ENCODE assay signal across 16 cellular contexts in genomic region chr5:169296456-169297220, GRCh38. TPM values are rescaled to one million over a fixed set of nuclear protein-coding genes. Genes with fewer than 3 reads are reported as not detected.
DNase-seq lines count a peak whose midpoint lies in the region; ATAC-seq, FAIRE-seq and TF ChIP-seq lines count a peak whose summit lies in the region.
"Had no signal": no experiment of that assay in that cellular context is flagged by ENCODE, and none has a peak within 500 bp of the region (broad histone marks: within the 10 kb centered on the region; RNA-seq: fewer than 3 reads in every experiment).

No MANE protein-coding gene starts in this region.

- H3K4me1 Mint-ChIP-seq in nephron progenitor cell = peaks cover 56% of the 10 kb centered on the region
- H3K4me1 Mint-ChIP-seq: natural killer cell had no signal

- no peak for FAIRE-seq in A549 (lab: Jason Lieb, UNC)

- H3K27me3 Mint-ChIP-seq in nephron progenitor cell (ENCODE audit: low read depth, poor library complexity) = peaks cover 18% of the 10 kb centered on the region

- no peak overlapping the region for H3K9ac ChIP-seq in colonic mucosa (ENCODE audit: low read depth in 2 of 2, low read length in 2 of 2)

- peak in 1 of 2 experiments; percentile 29 for DNase-seq in A549 (ENCODE audit: low read depth in 1 of 2, low spot score in 1 of 2)
- DNase-seq in colonic mucosa = peak; percentile 35
- DNase-seq in nephron progenitor cell = no peak
- no peak for DNase-seq in activated CD4-positive, alpha-beta T cell treated with anti-CD3 and anti-CD28 coated beads for 48 hours
- no peak for DNase-seq in LoVo (ENCODE audit: low spot score)
- DNase-seq in iPS-NIHi7 (ENCODE audit: extremely low spot score) = no peak
- DNase-seq: activated naive CD4-positive, alpha-beta T cell treated with anti-CD3 and anti-CD28 coated beads for 36 hours; BE2C; GDM1; H7; KBM-7; natural killer cell; NCI-H524 had no signal

- TF ChIP-seq CTCF in A549 (IDR thresholded peaks at IDR 0.05) = no peak
- no peak for TF ChIP-seq CTCF in HEK293 (tag by site-specific recombination; IDR thresholded peaks at IDR 0.05)
- TF ChIP-seq CTCF in colonic mucosa (IDR thresholded peaks at IDR 0.05) = no peak
- no peak for TF ChIP-seq CTCF in nephron progenitor cell (IDR thresholded peaks at IDR 0.05)

- no peaks in the 10 kb centered on the region for H3K36me3 Mint-ChIP-seq in nephron progenitor cell (ENCODE audit: low read depth)
- H3K36me3 Mint-ChIP-seq: natural killer cell had no signal

- intact Hi-C loops in colonic mucosa (cut with DNase I) = no loop called here

- H3K36me3 ChIP-seq in HEK293 (ENCODE audit: control insufficient read depth in 2 of 2, insufficient read depth in 1 of 2, low read length in 2 of 2) = no peaks in the 10 kb centered on the region
- no peaks in the 10 kb centered on the region for H3K36me3 ChIP-seq in colonic mucosa
- H3K36me3 ChIP-seq: BE2C, SJCRH30 had no signal

- TF ChIP-seq EP300 in A549 (IDR thresholded peaks at IDR 0.05) = no peak

- peak overlapping the region; percentile 88 for H3K4me2 ChIP-seq in A549

- no peak for TF ChIP-seq POLR2A in A549 (IDR thresholded peaks at IDR 0.05; ENCODE audit: low read length)

- peak overlapping the region; percentile 39 for H3K27ac Mint-ChIP-seq in nephron progenitor cell
- H3K27ac Mint-ChIP-seq: activated naive CD4-positive, alpha-beta T cell treated with anti-CD3 and anti-CD28 coated beads for 36 hours; natural killer cell had no signal

- H3K9me3 ChIP-seq in A549 (no peaks in the 10 kb centered on the region), HEK293 (ENCODE audit: control insufficient read depth, insufficient read depth, low read depth, low read length) (no peaks in the 10 kb centered on the region), colonic mucosa (no peaks in the 10 kb centered on the region)
- H3K9me3 ChIP-seq: BE2C, SJCRH30 had no signal

- H3K4me3 ChIP-seq in A549 (no peak overlapping the region), HEK293 (ENCODE audit: low read depth, low read length) (no peak overlapping the region), colonic mucosa (no peak overlapping the region)
- H3K4me3 ChIP-seq: SJCRH30 had no signal

- peak overlapping the region in 1 of 2 experiments; percentile 52; a peak in 3 of 6 replicates for H3K27ac ChIP-seq in A549
- no peak overlapping the region for H3K27ac ChIP-seq in HEK293 (ENCODE audit: extremely low read depth, low read depth, low read length)
- no peak overlapping the region for H3K27ac ChIP-seq in colonic mucosa
- H3K27ac ChIP-seq: SJCRH30 had no signal

- 35% methylated on average over 13 of the region's 13 CpGs for WGBS in A549 (ENCODE audit: missing lambda C conversion rate)

- peaks cover 15% of the 10 kb centered on the region for H3K27me3 ChIP-seq in colonic mucosa
- H3K27me3 ChIP-seq: BE2C had no signal

- H3K9me3 Mint-ChIP-seq in nephron progenitor cell = no peaks in the 10 kb centered on the region
- H3K9me3 Mint-ChIP-seq: activated naive CD4-positive, alpha-beta T cell treated with anti-CD3 and anti-CD28 coated beads for 36 hours; natural killer cell had no signal

- H3K4me1 ChIP-seq in A549 (peaks cover 49% of the 10 kb centered on the region), HEK293 (ENCODE audit: control insufficient read depth, insufficient read depth, low read length) (peaks cover 9% of the 10 kb centered on the region; the same call in 1 of the 2 replicates), colonic mucosa (no peaks in the 10 kb centered on the region)
- H3K4me1 ChIP-seq: SJCRH30 had no signal

- ATAC-seq in A549 = no peak
- ATAC-seq in GM18502 (IDR thresholded peaks at IDR 0.05; ENCODE audit: poor library complexity, unreplicated experiment) = no peak
- ATAC-seq: natural killer cell had no signal

- CTCF ChIA-PET in A549 (lab: Yijun Ruan, JAX) (interaction anchor here (1.1 to 1.2 kb wide), 2 partner anchors 252 to 310 kb away, joined by 3 to 5 read pairs; no protein-coding TSS in a partner anchor), HEK293 (lab: Yijun Ruan, JAX) (no interaction called here)

- peak overlapping the region; percentile 20 for H3K4me3 Mint-ChIP-seq in nephron progenitor cell
- H3K4me3 Mint-ChIP-seq: activated naive CD4-positive, alpha-beta T cell treated with anti-CD3 and anti-CD28 coated beads for 36 hours; natural killer cell had no signal

- TF ChIP-seq RAD21 in A549 (conservative IDR thresholded peaks at IDR 0.05 in 1 of 2, IDR thresholded peaks at IDR 0.05 in 1 of 2) = no peak

- POLR2A ChIA-PET in A549 (lab: Yijun Ruan, JAX) = no interaction called here
- POLR2A ChIA-PET in HEK293 (lab: Yijun Ruan, JAX) = no interaction called here

TF ChIP-seq in A549, 52 proteins besides CTCF, POLR2A, EP300 and RAD21:
- TF ChIP-seq RFX5 (IDR thresholded peaks at IDR 0.05) (no peak), RARB (CRISPR knock-in tag; IDR thresholded peaks at IDR 0.05) (no peak), ESRRA (IDR thresholded peaks at IDR 0.05; ENCODE audit: borderline replicate concordance, low read length) (no peak), ZC3H11A (IDR thresholded peaks at IDR 0.05) (no peak), SREBF2 (IDR thresholded peaks at IDR 0.05) (no peak), HOXB5 (CRISPR knock-in tag; IDR thresholded peaks at IDR 0.05) (no peak), ZNF302 (CRISPR knock-in tag; IDR thresholded peaks at IDR 0.05) (no peak), TP53 (CRISPR knock-in tag; IDR thresholded peaks at IDR 0.05) (no peak), GATA3 (IDR thresholded peaks at IDR 0.05; ENCODE audit: borderline replicate concordance) (no peak), ZSCAN20 (CRISPR knock-in tag; IDR thresholded peaks at IDR 0.05) (no peak), CHD2 (IDR thresholded peaks at IDR 0.05; ENCODE audit: low read length, partially characterized antibody) (no peak), KDM1A (IDR thresholded peaks at IDR 0.05; ENCODE audit: low read depth) (no peak; the same call in 1 of the 2 replicates), EHMT2 (IDR thresholded peaks at IDR 0.05; ENCODE audit: low read depth) (no peak), CHD4 (IDR thresholded peaks at IDR 0.05; ENCODE audit: borderline replicate concordance) (no peak)
- TF ChIP-seq, protein P1, sequence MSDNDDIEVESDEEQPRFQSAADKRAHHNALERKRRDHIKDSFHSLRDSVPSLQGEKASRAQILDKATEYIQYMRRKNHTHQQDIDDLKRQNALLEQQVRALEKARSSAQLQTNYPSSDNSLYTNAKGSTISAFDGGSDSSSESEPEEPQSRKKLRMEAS (IDR thresholded peaks at IDR 0.05) = no peak

TF ChIP-seq in HEK293, 187 proteins besides CTCF, POLR2A, EP300 and RAD21:
- TF ChIP-seq, protein P2, sequence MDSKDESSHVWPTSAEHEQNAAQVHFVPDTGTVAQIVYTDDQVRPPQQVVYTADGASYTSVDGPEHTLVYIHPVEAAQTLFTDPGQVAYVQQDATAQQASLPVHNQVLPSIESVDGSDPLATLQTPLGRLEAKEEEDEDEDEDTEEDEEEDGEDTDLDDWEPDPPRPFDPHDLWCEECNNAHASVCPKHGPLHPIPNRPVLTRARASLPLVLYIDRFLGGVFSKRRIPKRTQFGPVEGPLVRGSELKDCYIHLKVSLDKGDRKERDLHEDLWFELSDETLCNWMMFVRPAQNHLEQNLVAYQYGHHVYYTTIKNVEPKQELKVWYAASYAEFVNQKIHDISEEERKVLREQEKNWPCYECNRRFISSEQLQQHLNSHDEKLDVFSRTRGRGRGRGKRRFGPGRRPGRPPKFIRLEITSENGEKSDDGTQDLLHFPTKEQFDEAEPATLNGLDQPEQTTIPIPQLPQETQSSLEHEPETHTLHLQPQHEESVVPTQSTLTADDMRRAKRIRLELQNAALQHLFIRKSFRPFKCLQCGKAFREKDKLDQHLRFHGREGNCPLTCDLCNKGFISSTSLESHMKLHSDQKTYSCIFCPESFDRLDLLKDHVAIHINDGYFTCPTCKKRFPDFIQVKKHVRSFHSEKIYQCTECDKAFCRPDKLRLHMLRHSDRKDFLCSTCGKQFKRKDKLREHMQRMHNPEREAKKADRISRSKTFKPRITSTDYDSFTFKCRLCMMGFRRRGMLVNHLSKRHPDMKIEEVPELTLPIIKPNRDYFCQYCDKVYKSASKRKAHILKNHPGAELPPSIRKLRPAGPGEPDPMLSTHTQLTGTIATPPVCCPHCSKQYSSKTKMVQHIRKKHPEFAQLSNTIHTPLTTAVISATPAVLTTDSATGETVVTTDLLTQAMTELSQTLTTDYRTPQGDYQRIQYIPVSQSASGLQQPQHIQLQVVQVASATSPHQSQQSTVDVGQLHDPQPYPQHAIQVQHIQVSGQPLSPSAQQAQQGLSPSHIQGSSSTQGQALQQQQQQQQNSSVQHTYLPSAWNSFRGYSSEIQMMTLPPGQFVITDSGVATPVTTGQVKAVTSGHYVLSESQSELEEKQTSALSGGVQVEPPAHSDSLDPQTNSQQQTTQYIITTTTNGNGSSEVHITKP (tag by site-specific recombination; IDR thresholded peaks at IDR 0.05) = peak; percentile 33; the same call in 1 of the 2 replicates
- no peak for TF ChIP-seq ZNF560 (tag by site-specific recombination; IDR thresholded peaks at IDR 0.05; ENCODE audit: borderline replicate concordance)

RNA-seq across cellular contexts. Expression of gene SLIT3, which starts 4.3 kb away (rescaled TPM):
- polyA plus RNA-seq in A549 (2011; rRNA removed) (12.7 and 22.7 TPM in 2 replicates), A549 (2017; fragmentation: RNase III; extraction: RNeasy Plus Mini Kit Qiagen cat#74134 plus additional on column Dnase treatment) (18.3 to 22.9 TPM (median 21.2 TPM) in 3 replicates)
- 42.0 and 46.9 TPM in 2 replicates for polyA plus RNA-seq in A549 (2012; cell fraction: cytosol; rRNA removed)
- polyA plus RNA-seq in A549 (2012; cell fraction: nucleus; rRNA removed) = 77.7 and 91.2 TPM in 2 replicates
- polyA minus RNA-seq in A549 (2011; rRNA and poly(A)+ RNA removed) = 55.8 and 61.8 TPM in 2 replicates
- total RNA-seq in colonic mucosa = 1 to 10 TPM; 3.4 to 7.6 TPM
